ENCODE assay signal across 1 cellular context in the genomic region with DNA sequence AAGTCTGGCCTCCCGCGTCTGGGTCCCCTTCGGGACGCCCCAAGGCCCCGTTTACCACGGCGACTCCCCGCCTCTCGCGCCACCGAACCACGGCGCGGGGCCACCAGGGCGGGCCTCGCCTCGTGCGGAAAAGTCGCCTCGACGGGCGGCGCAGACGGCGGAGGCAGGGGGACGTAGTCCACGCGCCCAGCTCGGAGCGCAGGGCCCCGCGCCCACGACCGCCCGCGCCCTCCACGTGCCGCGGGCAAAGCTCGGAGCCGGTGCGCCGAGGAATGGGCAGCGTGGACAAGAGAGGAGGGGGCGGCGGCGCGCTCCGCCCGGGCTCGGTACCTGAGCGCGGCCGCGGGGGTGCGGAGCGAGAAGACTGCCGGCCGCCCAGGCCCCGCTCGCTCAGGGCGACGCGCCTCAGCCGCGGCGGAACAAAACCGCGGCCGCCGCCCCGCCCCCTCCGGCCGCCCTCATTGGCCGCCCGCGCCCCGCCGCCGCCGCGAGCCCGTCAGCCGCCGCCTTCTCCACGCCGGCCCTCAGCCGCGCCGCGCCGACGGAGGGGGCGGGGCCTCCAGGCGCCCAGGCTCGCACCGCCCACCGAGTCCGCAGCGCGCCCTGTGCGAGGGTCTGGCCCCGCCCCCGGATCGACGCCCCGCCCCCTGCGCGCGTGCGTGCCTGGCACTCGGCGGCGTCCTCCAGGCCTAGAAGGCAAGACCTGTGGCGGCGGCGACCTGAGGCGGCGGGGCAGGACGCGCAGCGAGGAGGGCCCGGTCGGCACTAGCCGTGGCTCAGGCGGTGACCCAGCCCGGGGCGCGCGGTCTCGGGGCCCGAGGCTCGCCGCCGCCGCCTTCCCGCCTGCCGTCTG.
A peak's percentile ranks its signal among the peaks of the same experiment; 100 is the strongest.
TF ChIP-seq lines count a peak whose summit lies in the region.

A gene with protein sequence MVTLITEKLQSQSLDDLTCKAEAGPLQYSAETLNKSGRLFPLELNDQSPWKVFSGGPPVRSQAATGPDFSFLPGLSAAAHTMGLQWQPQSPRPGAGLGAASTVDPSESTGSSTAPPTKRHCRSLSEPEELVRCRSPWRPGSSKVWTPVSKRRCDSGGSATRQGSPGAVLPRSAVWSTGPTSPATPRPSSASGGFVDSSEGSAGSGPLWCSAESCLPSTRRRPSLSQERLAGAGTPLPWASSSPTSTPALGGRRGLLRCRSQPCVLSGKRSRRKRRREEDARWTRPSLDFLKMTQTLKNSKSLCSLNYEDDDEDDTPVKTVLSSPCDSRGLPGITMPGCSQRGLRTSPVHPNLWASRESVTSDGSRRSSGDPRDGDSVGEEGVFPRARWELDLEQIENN (minus strand): TSS at position 411 of the 853 bp plus-strand sequence. CDS start 15,572 bp downstream, outside the sequence.

TF ChIP-seq in HepG2, 621 proteins besides CTCF, POLR2A, EP300 and RAD21 (continued from another document and continues in another):
- no peak for TF ChIP-seq GZF1 (CRISPR knock-in tag; IDR thresholded peaks at IDR 0.05)
- TF ChIP-seq, protein P1, sequence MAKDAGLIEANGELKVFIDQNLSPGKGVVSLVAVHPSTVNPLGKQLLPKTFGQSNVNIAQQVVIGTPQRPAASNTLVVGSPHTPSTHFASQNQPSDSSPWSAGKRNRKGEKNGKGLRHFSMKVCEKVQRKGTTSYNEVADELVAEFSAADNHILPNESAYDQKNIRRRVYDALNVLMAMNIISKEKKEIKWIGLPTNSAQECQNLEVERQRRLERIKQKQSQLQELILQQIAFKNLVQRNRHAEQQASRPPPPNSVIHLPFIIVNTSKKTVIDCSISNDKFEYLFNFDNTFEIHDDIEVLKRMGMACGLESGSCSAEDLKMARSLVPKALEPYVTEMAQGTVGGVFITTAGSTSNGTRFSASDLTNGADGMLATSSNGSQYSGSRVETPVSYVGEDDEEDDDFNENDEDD (CRISPR knock-in tag; IDR thresholded peaks at IDR 0.05; ENCODE audit: borderline replicate concordance): peak; percentile 68; the same call in 1 of the 2 replicates
- TF ChIP-seq, protein P2, sequence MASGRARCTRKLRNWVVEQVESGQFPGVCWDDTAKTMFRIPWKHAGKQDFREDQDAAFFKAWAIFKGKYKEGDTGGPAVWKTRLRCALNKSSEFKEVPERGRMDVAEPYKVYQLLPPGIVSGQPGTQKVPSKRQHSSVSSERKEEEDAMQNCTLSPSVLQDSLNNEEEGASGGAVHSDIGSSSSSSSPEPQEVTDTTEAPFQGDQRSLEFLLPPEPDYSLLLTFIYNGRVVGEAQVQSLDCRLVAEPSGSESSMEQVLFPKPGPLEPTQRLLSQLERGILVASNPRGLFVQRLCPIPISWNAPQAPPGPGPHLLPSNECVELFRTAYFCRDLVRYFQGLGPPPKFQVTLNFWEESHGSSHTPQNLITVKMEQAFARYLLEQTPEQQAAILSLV (CRISPR knock-in tag; IDR thresholded peaks at IDR 0.05; ENCODE audit: borderline replicate concordance): peak; percentile 77; the same call in 1 of the 2 replicates
- TF ChIP-seq ZNF615 (CRISPR knock-in tag; IDR thresholded peaks at IDR 0.05; ENCODE audit: borderline replicate concordance): no peak
- no peak for TF ChIP-seq ZEB1 (IDR thresholded peaks at IDR 0.05; ENCODE audit: insufficient replicate concordance, low read depth)
- TF ChIP-seq YEATS4 (CRISPR knock-in tag; IDR thresholded peaks at IDR 0.05; ENCODE audit: borderline replicate concordance): peak; percentile 52; the same call in 1 of the 2 replicates
- 0 out of 2 replicates have a peak, but pooled peaks have one; percentile 34 for TF ChIP-seq ZNF225 (CRISPR knock-in tag; IDR thresholded peaks at IDR 0.05)
- TF ChIP-seq ZNF431 (CRISPR knock-in tag; IDR thresholded peaks at IDR 0.05; ENCODE audit: borderline replicate concordance, low read depth): no peak
- peak; percentile 55 for TF ChIP-seq HOXA3 (CRISPR knock-in tag; IDR thresholded peaks at IDR 0.05)
- TF ChIP-seq JDP2 (CRISPR knock-in tag; IDR thresholded peaks at IDR 0.05; ENCODE audit: borderline replicate concordance): no peak
- TF ChIP-seq KLF16 (CRISPR knock-in tag; IDR thresholded peaks at IDR 0.05): no peak
- TF ChIP-seq, protein P3, sequence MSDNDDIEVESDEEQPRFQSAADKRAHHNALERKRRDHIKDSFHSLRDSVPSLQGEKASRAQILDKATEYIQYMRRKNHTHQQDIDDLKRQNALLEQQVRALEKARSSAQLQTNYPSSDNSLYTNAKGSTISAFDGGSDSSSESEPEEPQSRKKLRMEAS (IDR thresholded peaks at IDR 0.05): peak; percentile 74
- TF ChIP-seq SMAD9 (CRISPR knock-in tag; IDR thresholded peaks at IDR 0.05): no peak
- no peak for TF ChIP-seq HNRNPUL1 (IDR thresholded peaks at IDR 0.05; ENCODE audit: low read depth, low read length)
- TF ChIP-seq SIN3A (IDR thresholded peaks at IDR 0.05; ENCODE audit: borderline replicate concordance, low read depth, low read length): no peak
- no peak for TF ChIP-seq ISX (CRISPR knock-in tag; conservative IDR thresholded peaks at IDR 0.05)
- TF ChIP-seq THAP11 (CRISPR knock-in tag; IDR thresholded peaks at IDR 0.05): 0 out of 2 replicates have a peak, but pooled peaks have one; percentile 19
- TF ChIP-seq ZSCAN21 (CRISPR knock-in tag; IDR thresholded peaks at IDR 0.05; ENCODE audit: borderline replicate concordance): peak; percentile 74
- TF ChIP-seq ZMYM4 (CRISPR knock-in tag; IDR thresholded peaks at IDR 0.05): peak; percentile 30; the same call in 1 of the 2 replicates
- TF ChIP-seq, protein P4, sequence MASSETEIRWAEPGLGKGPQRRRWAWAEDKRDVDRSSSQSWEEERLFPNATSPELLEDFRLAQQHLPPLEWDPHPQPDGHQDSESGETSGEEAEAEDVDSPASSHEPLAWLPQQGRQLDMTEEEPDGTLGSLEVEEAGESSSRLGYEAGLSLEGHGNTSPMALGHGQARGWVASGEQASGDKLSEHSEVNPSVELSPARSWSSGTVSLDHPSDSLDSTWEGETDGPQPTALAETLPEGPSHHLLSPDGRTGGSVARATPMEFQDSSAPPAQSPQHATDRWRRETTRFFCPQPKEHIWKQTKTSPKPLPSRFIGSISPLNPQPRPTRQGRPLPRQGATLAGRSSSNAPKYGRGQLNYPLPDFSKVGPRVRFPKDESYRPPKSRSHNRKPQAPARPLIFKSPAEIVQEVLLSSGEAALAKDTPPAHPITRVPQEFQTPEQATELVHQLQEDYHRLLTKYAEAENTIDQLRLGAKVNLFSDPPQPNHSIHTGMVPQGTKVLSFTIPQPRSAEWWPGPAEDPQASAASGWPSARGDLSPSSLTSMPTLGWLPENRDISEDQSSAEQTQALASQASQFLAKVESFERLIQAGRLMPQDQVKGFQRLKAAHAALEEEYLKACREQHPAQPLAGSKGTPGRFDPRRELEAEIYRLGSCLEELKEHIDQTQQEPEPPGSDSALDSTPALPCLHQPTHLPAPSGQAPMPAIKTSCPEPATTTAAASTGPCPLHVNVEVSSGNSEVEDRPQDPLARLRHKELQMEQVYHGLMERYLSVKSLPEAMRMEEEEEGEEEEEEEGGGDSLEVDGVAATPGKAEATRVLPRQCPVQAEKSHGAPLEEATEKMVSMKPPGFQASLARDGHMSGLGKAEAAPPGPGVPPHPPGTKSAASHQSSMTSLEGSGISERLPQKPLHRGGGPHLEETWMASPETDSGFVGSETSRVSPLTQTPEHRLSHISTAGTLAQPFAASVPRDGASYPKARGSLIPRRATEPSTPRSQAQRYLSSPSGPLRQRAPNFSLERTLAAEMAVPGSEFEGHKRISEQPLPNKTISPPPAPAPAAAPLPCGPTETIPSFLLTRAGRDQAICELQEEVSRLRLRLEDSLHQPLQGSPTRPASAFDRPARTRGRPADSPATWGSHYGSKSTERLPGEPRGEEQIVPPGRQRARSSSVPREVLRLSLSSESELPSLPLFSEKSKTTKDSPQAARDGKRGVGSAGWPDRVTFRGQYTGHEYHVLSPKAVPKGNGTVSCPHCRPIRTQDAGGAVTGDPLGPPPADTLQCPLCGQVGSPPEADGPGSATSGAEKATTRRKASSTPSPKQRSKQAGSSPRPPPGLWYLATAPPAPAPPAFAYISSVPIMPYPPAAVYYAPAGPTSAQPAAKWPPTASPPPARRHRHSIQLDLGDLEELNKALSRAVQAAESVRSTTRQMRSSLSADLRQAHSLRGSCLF (CRISPR knock-in tag; IDR thresholded peaks at IDR 0.05; ENCODE audit: borderline replicate concordance): no peak
- 0 out of 2 replicates have a peak, but pooled peaks have one; percentile 48 for TF ChIP-seq MATR3 (CRISPR knock-in tag; IDR thresholded peaks at IDR 0.05)
- 0 out of 2 replicates have a peak, but pooled peaks have one; percentile 32 for TF ChIP-seq ZNF678 (CRISPR knock-in tag; IDR thresholded peaks at IDR 0.05)
- 0 out of 2 replicates have a peak, but pooled peaks have one; percentile 32 for TF ChIP-seq ZNF564 (CRISPR knock-in tag; IDR thresholded peaks at IDR 0.05)
- TF ChIP-seq, protein P5, sequence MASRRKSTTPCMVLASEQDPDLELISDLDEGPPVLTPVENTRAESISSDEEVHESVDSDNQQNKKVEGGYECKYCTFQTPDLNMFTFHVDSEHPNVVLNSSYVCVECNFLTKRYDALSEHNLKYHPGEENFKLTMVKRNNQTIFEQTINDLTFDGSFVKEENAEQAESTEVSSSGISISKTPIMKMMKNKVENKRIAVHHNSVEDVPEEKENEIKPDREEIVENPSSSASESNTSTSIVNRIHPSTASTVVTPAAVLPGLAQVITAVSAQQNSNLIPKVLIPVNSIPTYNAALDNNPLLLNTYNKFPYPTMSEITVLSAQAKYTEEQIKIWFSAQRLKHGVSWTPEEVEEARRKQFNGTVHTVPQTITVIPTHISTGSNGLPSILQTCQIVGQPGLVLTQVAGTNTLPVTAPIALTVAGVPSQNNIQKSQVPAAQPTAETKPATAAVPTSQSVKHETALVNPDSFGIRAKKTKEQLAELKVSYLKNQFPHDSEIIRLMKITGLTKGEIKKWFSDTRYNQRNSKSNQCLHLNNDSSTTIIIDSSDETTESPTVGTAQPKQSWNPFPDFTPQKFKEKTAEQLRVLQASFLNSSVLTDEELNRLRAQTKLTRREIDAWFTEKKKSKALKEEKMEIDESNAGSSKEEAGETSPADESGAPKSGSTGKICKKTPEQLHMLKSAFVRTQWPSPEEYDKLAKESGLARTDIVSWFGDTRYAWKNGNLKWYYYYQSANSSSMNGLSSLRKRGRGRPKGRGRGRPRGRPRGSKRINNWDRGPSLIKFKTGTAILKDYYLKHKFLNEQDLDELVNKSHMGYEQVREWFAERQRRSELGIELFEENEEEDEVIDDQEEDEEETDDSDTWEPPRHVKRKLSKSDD (CRISPR knock-in tag; IDR thresholded peaks at IDR 0.05; ENCODE audit: low read depth): peak; percentile 66
- TF ChIP-seq, protein P6, sequence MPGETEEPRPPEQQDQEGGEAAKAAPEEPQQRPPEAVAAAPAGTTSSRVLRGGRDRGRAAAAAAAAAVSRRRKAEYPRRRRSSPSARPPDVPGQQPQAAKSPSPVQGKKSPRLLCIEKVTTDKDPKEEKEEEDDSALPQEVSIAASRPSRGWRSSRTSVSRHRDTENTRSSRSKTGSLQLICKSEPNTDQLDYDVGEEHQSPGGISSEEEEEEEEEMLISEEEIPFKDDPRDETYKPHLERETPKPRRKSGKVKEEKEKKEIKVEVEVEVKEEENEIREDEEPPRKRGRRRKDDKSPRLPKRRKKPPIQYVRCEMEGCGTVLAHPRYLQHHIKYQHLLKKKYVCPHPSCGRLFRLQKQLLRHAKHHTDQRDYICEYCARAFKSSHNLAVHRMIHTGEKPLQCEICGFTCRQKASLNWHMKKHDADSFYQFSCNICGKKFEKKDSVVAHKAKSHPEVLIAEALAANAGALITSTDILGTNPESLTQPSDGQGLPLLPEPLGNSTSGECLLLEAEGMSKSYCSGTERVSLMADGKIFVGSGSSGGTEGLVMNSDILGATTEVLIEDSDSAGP (CRISPR knock-in tag; IDR thresholded peaks at IDR 0.05; ENCODE audit: borderline replicate concordance): peak; percentile 40; the same call in 1 of the 2 replicates
- peak; percentile 50; the same call in 1 of the 2 replicates for TF ChIP-seq ZNF709 (CRISPR knock-in tag; IDR thresholded peaks at IDR 0.05)
- TF ChIP-seq, protein P7, sequence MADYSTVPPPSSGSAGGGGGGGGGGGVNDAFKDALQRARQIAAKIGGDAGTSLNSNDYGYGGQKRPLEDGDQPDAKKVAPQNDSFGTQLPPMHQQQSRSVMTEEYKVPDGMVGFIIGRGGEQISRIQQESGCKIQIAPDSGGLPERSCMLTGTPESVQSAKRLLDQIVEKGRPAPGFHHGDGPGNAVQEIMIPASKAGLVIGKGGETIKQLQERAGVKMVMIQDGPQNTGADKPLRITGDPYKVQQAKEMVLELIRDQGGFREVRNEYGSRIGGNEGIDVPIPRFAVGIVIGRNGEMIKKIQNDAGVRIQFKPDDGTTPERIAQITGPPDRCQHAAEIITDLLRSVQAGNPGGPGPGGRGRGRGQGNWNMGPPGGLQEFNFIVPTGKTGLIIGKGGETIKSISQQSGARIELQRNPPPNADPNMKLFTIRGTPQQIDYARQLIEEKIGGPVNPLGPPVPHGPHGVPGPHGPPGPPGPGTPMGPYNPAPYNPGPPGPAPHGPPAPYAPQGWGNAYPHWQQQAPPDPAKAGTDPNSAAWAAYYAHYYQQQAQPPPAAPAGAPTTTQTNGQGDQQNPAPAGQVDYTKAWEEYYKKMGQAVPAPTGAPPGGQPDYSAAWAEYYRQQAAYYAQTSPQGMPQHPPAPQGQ (CRISPR knock-in tag; IDR thresholded peaks at IDR 0.05; ENCODE audit: borderline replicate concordance): no peak
- TF ChIP-seq, protein P8, sequence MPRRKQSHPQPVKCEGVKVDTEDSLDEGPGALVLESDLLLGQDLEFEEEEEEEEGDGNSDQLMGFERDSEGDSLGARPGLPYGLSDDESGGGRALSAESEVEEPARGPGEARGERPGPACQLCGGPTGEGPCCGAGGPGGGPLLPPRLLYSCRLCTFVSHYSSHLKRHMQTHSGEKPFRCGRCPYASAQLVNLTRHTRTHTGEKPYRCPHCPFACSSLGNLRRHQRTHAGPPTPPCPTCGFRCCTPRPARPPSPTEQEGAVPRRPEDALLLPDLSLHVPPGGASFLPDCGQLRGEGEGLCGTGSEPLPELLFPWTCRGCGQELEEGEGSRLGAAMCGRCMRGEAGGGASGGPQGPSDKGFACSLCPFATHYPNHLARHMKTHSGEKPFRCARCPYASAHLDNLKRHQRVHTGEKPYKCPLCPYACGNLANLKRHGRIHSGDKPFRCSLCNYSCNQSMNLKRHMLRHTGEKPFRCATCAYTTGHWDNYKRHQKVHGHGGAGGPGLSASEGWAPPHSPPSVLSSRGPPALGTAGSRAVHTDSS (CRISPR knock-in tag; conservative IDR thresholded peaks at IDR 0.05): no peak
- TF ChIP-seq MTA1 (CRISPR knock-in tag; IDR thresholded peaks at IDR 0.05; ENCODE audit: borderline replicate concordance): peak; percentile 53; the same call in 1 of the 2 replicates
